Comparison of ENCODE assay signal across 9 cellular contexts in the genomic region with DNA sequence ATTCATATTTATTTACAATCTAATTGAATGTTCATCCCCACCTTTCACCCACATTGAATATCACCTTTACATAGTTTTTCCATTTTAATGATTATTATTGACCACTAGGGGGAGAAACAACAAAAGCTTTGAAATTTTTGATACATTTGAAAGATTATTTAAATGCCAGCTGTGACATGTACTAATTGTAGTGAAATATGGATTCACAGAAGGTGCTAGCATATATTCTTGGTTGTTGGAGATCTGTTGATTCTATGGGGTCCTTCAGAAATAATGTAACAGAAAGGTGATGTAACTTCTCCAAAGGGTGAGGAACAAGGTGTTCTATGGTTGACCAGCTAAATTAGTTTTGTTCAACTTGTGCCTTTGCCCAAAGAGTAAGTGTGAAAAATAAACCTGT. TPM values are rescaled to one million over a fixed set of nuclear protein-coding genes. Genes with fewer than 3 reads are reported as not detected.
DNase-seq lines count a peak whose midpoint lies in the region; ATAC-seq, FAIRE-seq and TF ChIP-seq lines count a peak whose summit lies in the region.
"Had no signal": no experiment of that assay in that cellular context is flagged by ENCODE, and none has a peak within 500 bp of the region (broad histone marks: within the 10 kb centered on the region; RNA-seq: fewer than 3 reads in every experiment).

No MANE protein-coding gene starts in this region.

- H3K9me3 Mint-ChIP-seq in activated T-cell treated with anti-CD3 and anti-CD28 coated beads, Interleukin-2, amount 50 U/mL, for 24 hours = no peaks in the 10 kb centered on the region
- H3K9me3 Mint-ChIP-seq: stimulated activated naive CD8-positive, alpha-beta T cell treated with anti-CD3 and anti-CD28 coated beads, Interleukin-15, Interleukin-2, amounts not matched to agents 100 ng/mL and 50 ng/mL, for 24 hours had no signal

- intact Hi-C loops in HCT116 (cut with micrococcal nuclease) = loop anchor here (1.0 to 10.0 kb wide), 4 partner anchors 415 to 959 kb away; partner anchors contain the start of gene ARHGAP5
- intact Hi-C loops in OCI-LY7 (cut with micrococcal nuclease; ENCODE audit: unreplicated experiment) = loop anchor here (2.0 to 10.0 kb wide), 3 partner anchors 415 to 743 kb away; no protein-coding TSS in a partner anchor
- intact Hi-C loops in head of caudate nucleus (cut with DNase I) = no loop called here

- ATAC-seq in HCT116 = peak; percentile 55
- ATAC-seq in HG02678 (IDR thresholded peaks at IDR 0.05; ENCODE audit: unreplicated experiment) = no peak

- H3K9ac ChIP-seq in HCT116 (ENCODE audit: low read length) = no peak overlapping the region

- peak overlapping the region; percentile 19 for H2AFZ ChIP-seq in HCT116 (ENCODE audit: low read depth, low read length, poor library complexity, severe bottlenecking)
- no peak overlapping the region for H2AFZ ChIP-seq in OCI-LY7 (ENCODE audit: low read length)

- no peak overlapping the region for H3K4me3 ChIP-seq in HCT116 (replicated peaks in 1 of 2; ENCODE audit: low read depth in 1 of 2, low read length in 2 of 2)
- H3K4me3 ChIP-seq in OCI-LY7 (ENCODE audit: low read depth, low read length, poor library complexity, severe bottlenecking) = no peak overlapping the region
- no peak overlapping the region for H3K4me3 ChIP-seq in small intestine (ENCODE audit: low read depth in 1 of 2, low read length in 2 of 2)

- H3K27me3 Mint-ChIP-seq in activated T-cell treated with anti-CD3 and anti-CD28 coated beads, Interleukin-2, amount 50 U/mL, for 24 hours = peaks cover 3% of the 10 kb centered on the region

- H3K4me3 Mint-ChIP-seq in activated T-cell treated with anti-CD3 and anti-CD28 coated beads, Interleukin-2, amount 50 U/mL, for 24 hours = no peak overlapping the region
- H3K4me3 Mint-ChIP-seq: stimulated activated naive CD8-positive, alpha-beta T cell treated with anti-CD3 and anti-CD28 coated beads, Interleukin-15, Interleukin-2, amounts not matched to agents 100 ng/mL and 50 ng/mL, for 24 hours had no signal

- H3K27ac ChIP-seq in HCT116 (ENCODE audit: low read depth, low read length) = no peak overlapping the region
- no peak overlapping the region for H3K27ac ChIP-seq in OCI-LY7 (ENCODE audit: low read depth, low read length, poor library complexity, severe bottlenecking)
- H3K27ac ChIP-seq in small intestine (ENCODE audit: low read depth in 1 of 2, low read length in 1 of 2) = no peak overlapping the region

- H3K4me1 ChIP-seq in HCT116 (ENCODE audit: control insufficient read depth in 1 of 2, insufficient read depth in 2 of 2, low read length in 2 of 2) = no peaks in the 10 kb centered on the region
- H3K4me1 ChIP-seq in OCI-LY7 (ENCODE audit: insufficient read depth, low read length, poor library complexity, severe bottlenecking) = no peaks in the 10 kb centered on the region
- no peaks in the 10 kb centered on the region for H3K4me1 ChIP-seq in small intestine (ENCODE audit: control insufficient read depth in 2 of 2, insufficient read depth in 1 of 2, low read depth in 1 of 2, low read length in 1 of 2)

- no peak for TF ChIP-seq POLR2A in HCT116 (IDR thresholded peaks at IDR 0.05; ENCODE audit: borderline replicate concordance, extremely low read depth, insufficient read depth, insufficient read length)

- RAD21 ChIA-PET in HCT116 (lab: Charles Lee; ENCODE audit: low non-redundant PET in 1 of 2, low total read pairs in 2 of 2, uncharacterized antibody in 2 of 2, unreplicated experiment in 2 of 2) = interaction anchor here (0.7 to 1.0 kb wide), 2 partner anchors 744 to 1001 kb away, joined by 3 read pairs; no protein-coding TSS in a partner anchor

- CTCF ChIA-PET in HCT116 (lab: Charles Lee) (interaction anchor here (0.6 to 3.0 kb wide), 24 partner anchors 11 to 1049 kb away, joined by 3 to 11 read pairs (median 3); partner anchors contain the start of gene GPR33), OCI-LY7 (lab: Charles Lee; ENCODE audit: unreplicated experiment) (no interaction called here)

- H3K36me3 Mint-ChIP-seq in activated T-cell treated with anti-CD3 and anti-CD28 coated beads, Interleukin-2, amount 50 U/mL, for 24 hours (ENCODE audit: low read depth) = no peaks in the 10 kb centered on the region

- POLR2A ChIA-PET in HCT116 (lab: Charles Lee) (no interaction called here), OCI-LY7 (lab: Charles Lee) (no interaction called here)

- DNase-seq in Ammon's horn (ENCODE audit: low spot score) (peak; percentile 2), HCT116 (ENCODE audit: low read depth, low spot score) (peak; percentile 27), OCI-LY7 (ENCODE audit: low spot score) (peak; percentile 39), fibroblast of peridontal ligament (ENCODE audit: extremely low read depth) (peak; percentile 45), small intestine (peak; percentile 39), head of caudate nucleus (no peak)
- DNase-seq in activated T-cell treated with anti-CD3 and anti-CD28 coated beads, Interleukin-2, amount 50 U/mL, for 24 hours = no peak

- H3K4me2 ChIP-seq in HCT116 (ENCODE audit: low read length) (no peak overlapping the region), OCI-LY7 (ENCODE audit: low read length) (no peak overlapping the region)

- TF ChIP-seq CTCF in HCT116 (IDR thresholded peaks at IDR 0.05 in 2 of 3, conservative IDR thresholded peaks at IDR 0.05 in 1 of 3; ENCODE audit: borderline replicate concordance in 1 of 3, insufficient read depth in 1 of 3, low read depth in 2 of 3, low read length in 2 of 3) = peak; percentile 27 to 80 (median 67); a peak in 5 of 6 replicates
- peak; percentile 87 for TF ChIP-seq CTCF in OCI-LY7 (conservative IDR thresholded peaks at IDR 0.05; ENCODE audit: low read length)

- H3K9me2 ChIP-seq in HCT116 (ENCODE audit: insufficient read depth) (no peaks in the 10 kb centered on the region; the same call in 1 of the 2 replicates), OCI-LY7 (ENCODE audit: insufficient read depth, low read length) (no peaks in the 10 kb centered on the region)

- H3K27me3 ChIP-seq in HCT116 (ENCODE audit: insufficient read depth, low read length) = no peaks in the 10 kb centered on the region
- no peaks in the 10 kb centered on the region for H3K27me3 ChIP-seq in small intestine (ENCODE audit: control insufficient read depth in 2 of 2, insufficient read depth in 2 of 2, low read length in 2 of 2)

- no peaks in the 10 kb centered on the region for H3K36me3 ChIP-seq in HCT116 (ENCODE audit: control insufficient read depth in 1 of 2, insufficient read depth in 2 of 2, low read length in 2 of 2)
- H3K36me3 ChIP-seq in OCI-LY7 (ENCODE audit: insufficient read depth, low read length) = no peaks in the 10 kb centered on the region
- H3K36me3 ChIP-seq in small intestine (ENCODE audit: control insufficient read depth in 2 of 2, insufficient read depth in 2 of 2, low read length in 2 of 2) = no peaks in the 10 kb centered on the region

- H4K20me1 ChIP-seq in HCT116 (ENCODE audit: insufficient read depth) (no peaks in the 10 kb centered on the region), OCI-LY7 (ENCODE audit: insufficient read depth, low read length) (no peaks in the 10 kb centered on the region)

- H3K79me2 ChIP-seq in HCT116 (ENCODE audit: insufficient read depth, low read length) (no peaks in the 10 kb centered on the region), OCI-LY7 (ENCODE audit: insufficient read depth, low read depth, low read length) (no peaks in the 10 kb centered on the region)

- no peaks in the 10 kb centered on the region for H3K4me1 Mint-ChIP-seq in activated T-cell treated with anti-CD3 and anti-CD28 coated beads, Interleukin-2, amount 50 U/mL, for 24 hours (ENCODE audit: low read depth)

- FAIRE-seq in small intestine (lab: Jason Lieb, UNC) = peak; percentile 89

- peak; percentile 76 for TF ChIP-seq RAD21 in HCT116 (IDR thresholded peaks at IDR 0.05; ENCODE audit: low read depth)

- H3K9me3 ChIP-seq in HCT116 (ENCODE audit: control insufficient read depth in 1 of 2, insufficient read depth in 1 of 2, low read depth in 1 of 2, low read length in 2 of 2) (no peaks in the 10 kb centered on the region), OCI-LY7 (ENCODE audit: low read length) (no peaks in the 10 kb centered on the region), small intestine (ENCODE audit: control insufficient read depth, low read depth) (no peaks in the 10 kb centered on the region)

- no peak overlapping the region for H3K27ac Mint-ChIP-seq in activated T-cell treated with anti-CD3 and anti-CD28 coated beads, Interleukin-2, amount 50 U/mL, for 24 hours
- H3K27ac Mint-ChIP-seq: stimulated activated naive CD8-positive, alpha-beta T cell treated with anti-CD3 and anti-CD28 coated beads, Interleukin-15, Interleukin-2, amounts not matched to agents 100 ng/mL and 50 ng/mL, for 24 hours had no signal

- no TSS peak for BruUV-seq in HCT116 (replicated peaks; lab: Mats Ljungman, UMichigan)
- no TSS peak for BruUV-seq in OCI-LY7 (replicated peaks; lab: Mats Ljungman, UMichigan)

TF ChIP-seq in HCT116, 20 proteins besides CTCF, POLR2A, EP300 and RAD21 (continues in another document):
- TF ChIP-seq YY1 (IDR thresholded peaks at IDR 0.05; ENCODE audit: extremely low read depth, insufficient replicate concordance, low read depth, low read length) (no peak), EGR1 (IDR thresholded peaks at IDR 0.05; ENCODE audit: low read depth) (no peak), SIN3A (IDR thresholded peaks at IDR 0.05; ENCODE audit: low read depth) (no peak), CBX3 (IDR thresholded peaks at IDR 0.05; ENCODE audit: low read depth) (no peak), FOSL1 (IDR thresholded peaks at IDR 0.05; ENCODE audit: low read depth) (no peak), EZH2phosphoT487 (IDR thresholded peaks at IDR 0.05; ENCODE audit: borderline replicate concordance) (no peak), TCF7L2 (IDR thresholded peaks at IDR 0.05; ENCODE audit: borderline replicate concordance, extremely low read depth, insufficient read depth, insufficient read length) (no peak), SP1 (IDR thresholded peaks at IDR 0.05; ENCODE audit: low read depth) (no peak), CEBPB (IDR thresholded peaks at IDR 0.05; ENCODE audit: low read depth) (no peak)

RNA-seq across cellular contexts. Expression of gene GPR33, which starts 22.4 kb away (rescaled TPM):
- total RNA-seq in HCT116 (2021; ENCODE audit: unreplicated experiment) = not detected
- polyA plus RNA-seq in HCT116 (2012) = not detected in 2 replicates
- not detected in 2 replicates for total RNA-seq in OCI-LY7 (2014; rRNA removed; shearing (Covaris generic))
- not detected in 2 replicates for total RNA-seq in OCI-LY7 (2022)
- not detected for polyA plus RNA-seq in small intestine

RNA-seq across cellular contexts. Expression of gene NUBPL, which starts 51.0 kb away (rescaled TPM):
- total RNA-seq in HCT116 (2021; ENCODE audit: unreplicated experiment) (11.3 TPM), OCI-LY7 (2022) (13.7 and 17.5 TPM in 2 replicates)
- 2.9 and 4.2 TPM in 2 replicates for polyA plus RNA-seq in HCT116 (2012)
- total RNA-seq in OCI-LY7 (2014; rRNA removed; shearing (Covaris generic)) = 9.0 and 15.1 TPM in 2 replicates
- 1 to 10 TPM; 1.1 to 7.0 (median 2.2) TPM for polyA plus RNA-seq in small intestine

RNA-seq across cellular contexts. Expression of gene DTD2, which starts 52.9 kb away (rescaled TPM):
- total RNA-seq in HCT116 (2021; ENCODE audit: unreplicated experiment) = 24.6 TPM
- polyA plus RNA-seq in HCT116 (2012) = 8.5 TPM in 2 replicates
- 48.9 and 61.4 TPM in 2 replicates for total RNA-seq in OCI-LY7 (2014; rRNA removed; shearing (Covaris generic))
- 29.2 and 32.6 TPM in 2 replicates for total RNA-seq in OCI-LY7 (2022)
- polyA plus RNA-seq in small intestine = 10 to 100 TPM in 1 of 3 donors, 1 to 10 TPM in 2; 5.4 to 16.4 (median 9.5) TPM

Comparison
In these comparisons a context has a peak if more than half of its experiments do, and no peak if none do; other contexts are left out.
1. DNase-seq: peak in Ammon's horn (single experiment), HCT116 (single experiment), OCI-LY7 (single experiment), fibroblast of peridontal ligament (single experiment) and small intestine (single experiment); none in head of caudate nucleus (0 of 42) and activated T-cell treated with anti-CD3 and anti-CD28 coated beads, Interleukin-2, amount 50 U/mL, for 24 hours (single experiment).